11 cellular contexts compared by ENCODE assay signal in genomic region chr4:70818173-70818856, GRCh38. TPM values are rescaled to one million over a fixed set of nuclear protein-coding genes. Genes with fewer than 3 reads are reported as not detected.
DNase-seq lines count a peak whose midpoint lies in the region; ATAC-seq and TF ChIP-seq lines count a peak whose summit lies in the region.
"Had no signal": no experiment of that assay in that cellular context is flagged by ENCODE, and none has a peak within 500 bp of the region (broad histone marks: within the 10 kb centered on the region; RNA-seq: fewer than 3 reads in every experiment).

No MANE protein-coding gene starts in this region.

- ATAC-seq in GM19438 (IDR thresholded peaks at IDR 0.05; ENCODE audit: low read depth, unreplicated experiment) (peak; percentile 54), HG03432 (IDR thresholded peaks at IDR 0.05; ENCODE audit: unreplicated experiment) (peak; percentile 66)

- no peak overlapping the region for H3K4me3 Mint-ChIP-seq in endodermal cell

- H3K36me3 ChIP-seq in endodermal cell (ENCODE audit: control insufficient read depth, insufficient read depth, low read length) (peaks cover 64% of the 10 kb centered on the region), WERI-Rb-1 (peaks cover 41% of the 10 kb centered on the region)

- no peaks in the 10 kb centered on the region for H3K27me3 Mint-ChIP-seq in endodermal cell (ENCODE audit: insufficient read depth)

- H3K4me3 ChIP-seq in endodermal cell (ENCODE audit: low read length), result no peak overlapping the region
- H3K4me3 ChIP-seq in WERI-Rb-1 (ENCODE audit: low read depth, low read length), result no peak overlapping the region
- H3K4me3 ChIP-seq: testis had no signal

- no peaks in the 10 kb centered on the region for H3K27me3 ChIP-seq in endodermal cell (ENCODE audit: control insufficient read depth, insufficient read depth, low read length, poor library complexity, severe bottlenecking)
- no peaks in the 10 kb centered on the region for H3K27me3 ChIP-seq in WERI-Rb-1 (ENCODE audit: insufficient read depth, low read depth, severe bottlenecking)
- H3K27me3 ChIP-seq: neutrophil, testis had no signal

- no peaks in the 10 kb centered on the region for H3K9me3 ChIP-seq in endodermal cell (ENCODE audit: control insufficient read depth, low read length)
- no peaks in the 10 kb centered on the region for H3K9me3 ChIP-seq in WERI-Rb-1 (ENCODE audit: severe bottlenecking)
- H3K9me3 ChIP-seq: neutrophil, testis had no signal

- no peaks in the 10 kb centered on the region for H3K9me3 Mint-ChIP-seq in endodermal cell

- peaks cover 8% of the 10 kb centered on the region for H3K4me1 Mint-ChIP-seq in endodermal cell

- H3K4me1 ChIP-seq in endodermal cell (ENCODE audit: control insufficient read depth, insufficient read depth, low read length), result no peaks in the 10 kb centered on the region
- H3K4me1 ChIP-seq: testis had no signal

- H3K27ac Mint-ChIP-seq in endodermal cell, result peak overlapping the region; percentile 36

- H3K9ac ChIP-seq in endodermal cell (ENCODE audit: extremely low read depth, low read length, poor library complexity, severe bottlenecking), result no peak overlapping the region

- 95 to 97% methylated on average over 4 to 5 of the region's 5 CpGs for WGBS in endodermal cell (ENCODE audit: insufficient coverage in 1 of 2, insufficient read length in 1 of 2), 2 experiments

- no peak for TF ChIP-seq CTCF in endodermal cell (conservative IDR thresholded peaks at IDR 0.05)
- no peak for TF ChIP-seq CTCF in WERI-Rb-1 (IDR thresholded peaks at IDR 0.05; ENCODE audit: low read depth, low read length)

- H3K27ac ChIP-seq in endodermal cell (ENCODE audit: low read depth, low read length), result no peak overlapping the region
- no peak overlapping the region for H3K27ac ChIP-seq in WERI-Rb-1
- H3K27ac ChIP-seq: neutrophil, testis had no signal

- H3K36me3 Mint-ChIP-seq in endodermal cell (ENCODE audit: low read depth), result peaks cover 50% of the 10 kb centered on the region

- DNase-seq in GF-D8 (lab: John Stamatoyannopoulos, UW) (peak; percentile 31), endodermal cell (no peak), NCI-H1694 treated with DMSO at 0.1 percent for 48 hours (lab: John Stamatoyannopoulos, UW) (no peak), DMS79 treated with DMSO at 0.1 percent for 48 hours (lab: John Stamatoyannopoulos, UW) (no peak), WERI-Rb-1 (no peak), hypothalamus (lab: John Stamatoyannopoulos, UW) (no peak)
- DNase-seq: stimulated activated CD4-positive, alpha-beta T cell treated with anti-CD3 and anti-CD28 coated beads, Interleukin-2, amount 100 ng/mL, for 48 hours; testis had no signal

RNA-seq across cellular contexts. Expression of gene GRSF1, which starts 21.4 kb away (rescaled TPM):
- 100 to 1,000 TPM; 108 to 123 TPM for total RNA-seq in endodermal cell
- polyA plus RNA-seq in endodermal cell (2013, experiment 1 of 2), result 89.1 TPM
- polyA plus RNA-seq in endodermal cell (2013, experiment 2 of 2), result 89.8 TPM
